Comparison of ENCODE assay signal across 10 cellular contexts in genomic region chr11:28836285-28837081, GRCh38.
DNase-seq lines count a peak whose midpoint lies in the region; ATAC-seq and TF ChIP-seq lines count a peak whose summit lies in the region.
"Had no signal": no experiment of that assay in that cellular context is flagged by ENCODE, and none has a peak within 500 bp of the region (broad histone marks: within the 10 kb centered on the region; RNA-seq: fewer than 3 reads in every experiment).

No MANE protein-coding gene starts in this region.

- no peaks in the 10 kb centered on the region for H3K36me3 ChIP-seq in PC-9 (ENCODE audit: low read depth)

- peak overlapping the region; percentile 58; the same call in 1 of the 2 replicates for H2AFZ ChIP-seq in PC-9

- ATAC-seq in HG03460 (IDR thresholded peaks at IDR 0.05; ENCODE audit: unreplicated experiment) = no peak
- no peak for ATAC-seq in HG02870 (IDR thresholded peaks at IDR 0.05; ENCODE audit: unreplicated experiment)

- H3K4me2 ChIP-seq in PC-9 = 0 out of 2 replicates have a peak overlapping the region, but pooled peaks have one; percentile 13

- H3K79me2 ChIP-seq in PC-9 (ENCODE audit: low read depth) = no peaks in the 10 kb centered on the region

- intact Hi-C loops in PC-9 (cut with micrococcal nuclease; ENCODE audit: unreplicated experiment) = loop anchor here (1.0 to 10.0 kb wide), 10 partner anchors 79 to 1372 kb away; partner anchors contain the start of genes KIF18A and METTL15

- DNase-seq in GM03348 (ENCODE audit: low spot score) (peak; percentile 65), PC-9 (peak; percentile 35 to 61), fibroblast of gingiva (ENCODE audit: low read depth) (peak; percentile 94), pulmonary artery endothelial cell (ENCODE audit: low read depth, low spot score) (peak; percentile 72), activated gamma-delta T cell (lab: John Stamatoyannopoulos, UW) (no peak)
- DNase-seq in activated CD4-positive, alpha-beta T cell treated with anti-CD3 and anti-CD28 coated beads for 48 hours = no peak
- DNase-seq: activated naive CD8-positive, alpha-beta T cell treated with anti-CD3 and anti-CD28 coated beads for 36 hours; hypothalamus had no signal

- H3K9me3 ChIP-seq in PC-9 (ENCODE audit: insufficient read depth, low read depth) = no peaks in the 10 kb centered on the region

- H3K4me3 ChIP-seq in PC-9 = no peak overlapping the region

- no peaks in the 10 kb centered on the region for H3K9me2 ChIP-seq in PC-9 (ENCODE audit: insufficient read depth)

- no peak for TF ChIP-seq CTCF in PC-9 (conservative IDR thresholded peaks at IDR 0.05)

- peak overlapping the region; percentile 43; the same call in 1 of the 2 replicates for H3K27ac ChIP-seq in PC-9

- H3K4me1 ChIP-seq in PC-9 (replicated peaks; ENCODE audit: insufficient read depth) = 0 out of 2 replicates have a peak, but pooled peaks cover 10% of the 10 kb centered on the region

- CTCF ChIA-PET in PC-9 (lab: Charles Lee) = interaction anchor here (0.7 to 1.8 kb wide), 2 partner anchors 76 to 730 kb away, joined by 3 to 6 read pairs; no protein-coding TSS in a partner anchor

- no peaks in the 10 kb centered on the region for H3F3A ChIP-seq in PC-9 (ENCODE audit: insufficient read depth, low read depth)

- TSS peak; percentile 86 for BruUV-seq in PC-9 (replicated peaks; lab: Mats Ljungman, UMichigan)

- H4K20me1 ChIP-seq in PC-9 (ENCODE audit: insufficient read depth) = no peaks in the 10 kb centered on the region

- POLR2A ChIA-PET in PC-9 (lab: Charles Lee; ENCODE audit: unreplicated experiment) = interaction anchor here (0.5 to 1.4 kb wide), 11 partner anchors 77 to 1120 kb away, joined by 3 to 11 read pairs (median 3); partner anchors contain the start of gene KIF18A

- no peaks in the 10 kb centered on the region for H3K27me3 ChIP-seq in PC-9 (ENCODE audit: insufficient read depth, low read depth)

Comparison
In these comparisons a context has a peak if more than half of its experiments do, and no peak if none do; other contexts are left out.
1. DNase-seq: peak in GM03348 (single experiment), PC-9 (2 of 2), fibroblast of gingiva (single experiment) and pulmonary artery endothelial cell (single experiment); none in activated CD4-positive, alpha-beta T cell treated with anti-CD3 and anti-CD28 coated beads for 48 hours (single experiment) and activated gamma-delta T cell (single experiment).